27 cellular contexts compared by ENCODE assay signal in the genomic region with DNA sequence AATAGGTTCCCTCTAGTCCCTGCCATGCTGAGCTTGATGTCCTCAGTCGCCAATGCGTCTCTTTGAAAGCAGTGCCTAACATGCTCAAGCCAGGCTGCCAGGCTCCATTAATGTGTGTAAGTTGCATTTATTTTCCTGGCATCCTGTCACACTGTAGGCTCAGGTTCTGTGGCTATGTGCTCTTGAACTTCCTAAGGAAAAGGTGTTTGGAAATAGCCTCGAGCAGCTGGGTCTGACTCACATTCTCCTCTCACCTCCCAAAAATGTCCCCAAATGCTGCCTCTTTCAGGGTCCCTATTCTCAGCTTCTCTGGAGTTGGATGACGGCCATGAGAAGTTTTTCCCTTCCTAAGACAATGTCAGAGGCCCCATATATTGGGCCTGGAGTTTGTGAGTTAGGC. TPM values are rescaled to one million over a fixed set of nuclear protein-coding genes. Genes with fewer than 3 reads are reported as not detected.
"Had no signal": no experiment of that assay in that cellular context is flagged by ENCODE, and none has a peak within 500 bp of the region (broad histone marks: within the 10 kb centered on the region; RNA-seq: fewer than 3 reads in every experiment).

No MANE protein-coding gene starts in this region.

- H3K9ac ChIP-seq: SK-N-SH had no signal

- H3K27me3 ChIP-seq: adrenal gland, MG63, SJCRH30 had no signal

- H3K4me1 ChIP-seq: adrenal gland, SJCRH30 had no signal

- H3K9me3 ChIP-seq: adrenal gland, MG63, SJCRH30, SK-N-SH had no signal

- DNase-seq: activated CD4-positive, alpha-beta memory T cell treated with anti-CD3 and anti-CD28 coated beads for 36 hours; activated CD4-positive, alpha-beta T cell treated with anti-CD3 and anti-CD28 coated beads, Interleukin-2, amount 10 ng/mL, durations not matched to agents 7 days and 5 days; activated CD4-positive, CD25-positive, alpha-beta regulatory T cell; activated CD8-positive, alpha-beta memory T cell treated with anti-CD3 and anti-CD28 coated beads for 24 hours; activated gamma-delta T cell; activated naive CD4-positive, alpha-beta T cell treated with anti-CD3 and anti-CD28 coated beads, Interleukin-2, amount 10 ng/mL, durations not matched to agents 7 days and 5 days; activated naive CD8-positive, alpha-beta T cell treated with anti-CD3 and anti-CD28 coated beads, Interleukin-2, amount 10 ng/mL, durations not matched to agents 7 days and 5 days; activated T-cell treated with anti-CD3 and anti-CD28 coated beads, Interleukin-2, amount 50 U/mL, for 4 hours; adrenal gland; anterior cingulate cortex; central memory CD4-positive, alpha-beta T cell; KG1; MG63; MV-4-11; NCI-H1092 treated with DMSO at 0.1 percent for 48 hours; NCI-H1417 treated with DMSO at 0.1 percent for 48 hours; NCI-H1694; NCI-H2107; NCI-H69; Right ventricle myocardium superior; RPMI8226; SJCRH30; SK-N-SH; T-helper 1 cell had no signal

- H3K4me3 ChIP-seq: adrenal gland, MG63, SJCRH30 had no signal

- H3K4me2 ChIP-seq: SK-N-SH had no signal

- H3K27ac ChIP-seq: adrenal gland, SJCRH30, VCaP had no signal

- H3K36me3 ChIP-seq: adrenal gland, MG63, SJCRH30 had no signal

- ATAC-seq: activated T-cell treated with anti-CD3 and anti-CD28 coated beads, Interleukin-2, amount 50 U/mL, for 4 hours had no signal

RNA-seq across cellular contexts. Expression of a gene that starts 58.0 kb away (rescaled TPM):
- total RNA-seq: activated T-cell treated with anti-CD3 and anti-CD28 coated beads, Interleukin-2, amount 50 U/mL, for 4 hours; LHCN-M2; Right ventricle myocardium superior; SJCRH30 had no signal
- polyA plus RNA-seq: IgD-negative memory B cell had no signal
